Comparison of ENCODE assay signal across 27 cellular contexts in genomic region chr1:6512245-6512907, GRCh38. TPM values are rescaled to one million over a fixed set of nuclear protein-coding genes. Genes with fewer than 3 reads are reported as not detected.
DNase-seq lines count a peak whose midpoint lies in the region; ATAC-seq, FAIRE-seq and TF ChIP-seq lines count a peak whose summit lies in the region.
"Had no signal": no experiment of that assay in that cellular context is flagged by ENCODE, and none has a peak within 500 bp of the region (broad histone marks: within the 10 kb centered on the region; RNA-seq: fewer than 3 reads in every experiment).

No MANE protein-coding gene starts in this region.

- peak overlapping the region; percentile 7 for H3K18ac ChIP-seq in trophoblast cell (ENCODE audit: low read length)

- no peak for FAIRE-seq in kidney (lab: Jason Lieb, UNC)
- FAIRE-seq: bronchial epithelial cell, endothelial cell of umbilical vein, GM12878, small intestine had no signal

- H3K9ac ChIP-seq in SK-N-SH (no peak overlapping the region), kidney (ENCODE audit: low read length in 2 of 2) (no peak overlapping the region), trophoblast cell (ENCODE audit: low read length) (no peak overlapping the region)

- H3F3A ChIP-seq in SK-N-SH (replicated peaks; ENCODE audit: insufficient read depth) = peaks cover 5% of the 10 kb centered on the region

- TF ChIP-seq RAD21 in SK-N-SH (IDR thresholded peaks at IDR 0.05; ENCODE audit: low read length) = no peak

- H4K12ac ChIP-seq in trophoblast cell (ENCODE audit: low read depth, low read length) = peak overlapping the region; percentile 54

- no peaks in the 10 kb centered on the region for H3K36me3 ChIP-seq in SK-N-SH (replicated peaks in 1 of 2; ENCODE audit: control insufficient read depth in 1 of 2, insufficient read depth in 2 of 2, low read length in 1 of 2)
- no peaks in the 10 kb centered on the region for H3K36me3 ChIP-seq in kidney (ENCODE audit: control insufficient read depth in 1 of 2, insufficient read depth in 2 of 2, low read length in 2 of 2)
- H3K36me3 ChIP-seq in trophoblast cell (ENCODE audit: control insufficient read depth in 1 of 2, insufficient read depth in 2 of 2, low read length in 2 of 2) = no peaks in the 10 kb centered on the region
- H3K36me3 ChIP-seq: BLaER1 treated with 17β-estradiol and CSF1 and Interleukin-3, amounts not matched to agents 10 nM and 100 nM; gastrocnemius medialis; lower lobe of right lung had no signal

- no peaks in the 10 kb centered on the region for H3K9me3 ChIP-seq in SK-N-SH
- H3K9me3 ChIP-seq in kidney (ENCODE audit: control insufficient read depth in 1 of 2, low read length in 2 of 2) = no peaks in the 10 kb centered on the region
- no peaks in the 10 kb centered on the region for H3K9me3 ChIP-seq in trophoblast cell (ENCODE audit: insufficient read depth, low read depth, low read length)
- H3K9me3 ChIP-seq: BLaER1 treated with 17β-estradiol and CSF1 and Interleukin-3, amounts not matched to agents 10 nM and 100 nM; gastrocnemius medialis; lower lobe of right lung had no signal

- H3K79me1 ChIP-seq in trophoblast cell (ENCODE audit: low read length) = peaks cover 30% of the 10 kb centered on the region

- H3K9me2 ChIP-seq in SK-N-SH = no peaks in the 10 kb centered on the region

- TF ChIP-seq CTCF in SK-N-SH (IDR thresholded peaks at IDR 0.05) (no peak), kidney (IDR thresholded peaks at IDR 0.05; ENCODE audit: borderline replicate concordance, extremely low read depth, insufficient read depth) (no peak)

- H3K4me1 ChIP-seq in SK-N-SH (ENCODE audit: control insufficient read depth in 1 of 2, insufficient read depth in 2 of 2, low read depth in 1 of 2, low read length in 1 of 2) (peaks cover 0 to 70% of the 10 kb centered on the region in 2 experiments; a peak in 2 of 4 replicates), kidney (ENCODE audit: control insufficient read depth in 1 of 2, insufficient read depth in 1 of 2, low read depth in 1 of 2, low read length in 2 of 2) (no peaks in the 10 kb centered on the region), trophoblast cell (ENCODE audit: control insufficient read depth in 1 of 2, insufficient read depth in 2 of 2, low read length in 2 of 2) (peaks cover 34 to 40% of the 10 kb centered on the region in 2 experiments)
- H3K4me1 ChIP-seq: lower lobe of right lung had no signal

- H4K91ac ChIP-seq in trophoblast cell (ENCODE audit: low read depth, low read length) = peak overlapping the region; percentile 83

- TF ChIP-seq EP300 in SK-N-SH (IDR thresholded peaks at IDR 0.05; ENCODE audit: borderline replicate concordance in 1 of 2, low read depth in 1 of 2, low read length in 1 of 2) = no peak

- peak overlapping the region; percentile 100 for H2BK12ac ChIP-seq in trophoblast cell (ENCODE audit: low read length)

- H3K27me3 ChIP-seq in SK-N-SH (ENCODE audit: insufficient read depth) (no peaks in the 10 kb centered on the region), trophoblast cell (ENCODE audit: insufficient read depth, low read length) (no peaks in the 10 kb centered on the region)
- H3K27me3 ChIP-seq: gastrocnemius medialis had no signal

- H3K4me3 ChIP-seq in SK-N-SH (ENCODE audit: low read depth in 2 of 2, low read length in 1 of 2) (no peak overlapping the region), kidney (ENCODE audit: low read length in 2 of 2) (no peak overlapping the region), trophoblast cell (ENCODE audit: low read depth, low read length) (no peak overlapping the region)
- H3K4me3 ChIP-seq: BLaER1 treated with 17β-estradiol and CSF1 and Interleukin-3, amounts not matched to agents 10 nM and 100 nM; gastrocnemius medialis; GM12878; lower lobe of right lung had no signal

- peak overlapping the region in 1 of 2 experiments; percentile 93; a peak in 2 of 4 replicates for H3K27ac ChIP-seq in SK-N-SH (ENCODE audit: low read depth in 2 of 2, low read length in 1 of 2)
- H3K27ac ChIP-seq in kidney (ENCODE audit: low read depth in 2 of 2, low read length in 2 of 2) = no peak overlapping the region
- H3K27ac ChIP-seq in trophoblast cell (ENCODE audit: low read depth, low read length) = peak overlapping the region; percentile 98
- H3K27ac ChIP-seq: 22Rv1, lower lobe of right lung had no signal

- H3K4ac ChIP-seq in trophoblast cell (ENCODE audit: low read depth, low read length) = peak overlapping the region; percentile 23

- H3K23ac ChIP-seq in trophoblast cell (ENCODE audit: low read length) = no peak overlapping the region

- intact Hi-C loops in kidney (cut with DNase I) = no loop called here

- peak overlapping the region; percentile 78 for H2BK5ac ChIP-seq in trophoblast cell (ENCODE audit: low read depth, low read length, poor library complexity)

- H3K14ac ChIP-seq in trophoblast cell (ENCODE audit: low read length) = peak overlapping the region; percentile 45

- peak overlapping the region; percentile 40 for H2AK5ac ChIP-seq in trophoblast cell (ENCODE audit: low read length)

- peak overlapping the region; percentile 18 for H4K8ac ChIP-seq in trophoblast cell (ENCODE audit: low read depth, low read length)

- peak overlapping the region; percentile 65 for H2BK120ac ChIP-seq in trophoblast cell (ENCODE audit: insufficient read depth, low read length, poor library complexity)

- H2AFZ ChIP-seq in SK-N-SH (ENCODE audit: low read depth) (no peak overlapping the region), trophoblast cell (ENCODE audit: insufficient read depth, low read length, poor library complexity) (peak overlapping the region; percentile 14)

- 0 out of 3 replicates have a peak, but pooled peaks have one; percentile 8 for ATAC-seq in SK-N-SH treated with all-trans-retinoic acid at 6 μM for 48 hours
- ATAC-seq: activated CD4-positive, alpha-beta T cell treated with anti-CD3 and anti-CD28 coated beads for 36 hours; activated CD8-positive, alpha-beta T cell treated with anti-CD3 and anti-CD28 coated beads, Interleukin-2, amount 10 ng/mL, durations not matched to agents 7 days and 5 days; activated T-helper 17 cell treated with anti-CD3 and anti-CD28 coated beads, Interleukin-2, amount 50 U/mL, for 72 hours; gastrocnemius medialis; natural killer cell treated with Interleukin-12 subunit alpha and Interleukin-12 subunit beta and Interleukin-15 and Interleukin-18, amount 100 ng/mL, for 72 hours had no signal

- CTCF ChIA-PET in SK-N-SH (lab: Yijun Ruan, JAX) = interaction anchor here (1.8 to 17.4 kb wide), 6 partner anchors 9 to 42 kb away, joined by 6 to 211 read pairs (median 10); partner anchors contain the start of genes NOL9, PLEKHG5 and TAS1R1

- 92% methylated on average over 5 of the region's 19 CpGs for WGBS in SK-N-SH (ENCODE audit: low lambda C conversion rate)
- no CpG with 5 or more reads among the region's 19 CpGs for WGBS in trophoblast cell (ENCODE audit: extremely low coverage, insufficient coverage, insufficient read length)

- POLR2A ChIA-PET in SK-N-SH (lab: Yijun Ruan, JAX) = interaction anchor here (1.1 to 1.6 kb wide), 2 partner anchors 17 to 21 kb away, joined by 3 to 6 read pairs; no protein-coding TSS in a partner anchor

- no peak overlapping the region for H3K4me2 ChIP-seq in SK-N-SH
- no peak overlapping the region for H3K4me2 ChIP-seq in trophoblast cell (ENCODE audit: low read length)

- no peaks in the 10 kb centered on the region for H4K20me1 ChIP-seq in SK-N-SH (ENCODE audit: insufficient read depth)

- DNase-seq in SK-N-SH = no peak
- peak; percentile 48 for DNase-seq in kidney
- DNase-seq in trophoblast cell = no peak
- no peak for DNase-seq in midbrain (lab: John Stamatoyannopoulos, UW)
- no peak for DNase-seq in foreskin melanocyte
- DNase-seq: activated CD4-positive, alpha-beta T cell treated with anti-CD3 and anti-CD28 coated beads for 36 hours; activated CD8-positive, alpha-beta T cell treated with anti-CD3 and anti-CD28 coated beads, Interleukin-2, amount 10 ng/mL, durations not matched to agents 7 days and 5 days; anterior cingulate cortex; gastrocnemius medialis; lower lobe of right lung; NCI-H1694; NCI-H446; NCI-H748 treated with DMSO at 0.1 percent for 48 hours; small intestine; stimulated activated CD4-positive, alpha-beta T cell treated with anti-CD3 and anti-CD28 coated beads, Interleukin-1b, Interleukin-23, amount 100 ng/mL, for 48 hours; stimulated activated naive CD4-positive, alpha-beta T cell treated with Interleukin-2 at 50 U/mL for 16 hours; T-helper 9 cell had no signal

- H3K79me2 ChIP-seq in SK-N-SH (ENCODE audit: insufficient read depth) (no peaks in the 10 kb centered on the region), trophoblast cell (ENCODE audit: control insufficient read depth, insufficient read depth, low read length, poor library complexity) (peaks cover 7% of the 10 kb centered on the region)

TF ChIP-seq in SK-N-SH, 30 proteins besides CTCF, POLR2A, EP300 and RAD21 (continues in another document):
- TF ChIP-seq MAX (IDR thresholded peaks at IDR 0.05; ENCODE audit: low read depth) (no peak), TCF12 (IDR thresholded peaks at IDR 0.05) (no peak), EZH2phosphoT487 (IDR thresholded peaks at IDR 0.05; ENCODE audit: borderline replicate concordance, low read depth) (no peak), GATA2 (CRISPR knock-in tag; IDR thresholded peaks at IDR 0.05) (no peak)

RNA-seq across cellular contexts. Expression of gene PLEKHG5, which starts 20.9 kb away (rescaled TPM):
- 14.7 and 14.9 TPM in 2 replicates for polyA plus RNA-seq in SK-N-SH (2012; rRNA removed)
- polyA plus RNA-seq in SK-N-SH (2012; cell fraction: cytosol; rRNA removed) = 3.4 and 5.7 TPM in 2 replicates
- polyA plus RNA-seq in SK-N-SH (2012; cell fraction: nucleus; rRNA removed) = 86.5 and 98.6 TPM in 2 replicates
- total RNA-seq in kidney = 14.0 TPM
- 4.4 TPM for polyA plus RNA-seq in kidney (ENCODE audit: insufficient read depth, low read depth, low replicate concordance)
- polyA plus RNA-seq in trophoblast cell (2013) = 31.1 and 31.3 TPM in 2 replicates

RNA-seq across cellular contexts. Expression of gene NOL9, which starts 41.9 kb away (rescaled TPM):
- polyA plus RNA-seq in SK-N-SH (2012; rRNA removed) (7.1 and 7.9 TPM in 2 replicates), kidney (ENCODE audit: insufficient read depth, low read depth, low replicate concordance) (4.3 TPM)
- polyA plus RNA-seq in SK-N-SH (2012; cell fraction: cytosol; rRNA removed) = 7.0 and 7.7 TPM in 2 replicates
- 12.4 and 18.8 TPM in 2 replicates for polyA plus RNA-seq in SK-N-SH (2012; cell fraction: nucleus; rRNA removed)
- 28.7 TPM for total RNA-seq in kidney
- polyA plus RNA-seq in trophoblast cell (2013) = 12.2 and 12.5 TPM in 2 replicates

RNA-seq across cellular contexts. Expression of gene TAS1R1, which starts 42.7 kb away (rescaled TPM):
- polyA plus RNA-seq in SK-N-SH (2012; rRNA removed) (not detected in 2 replicates), kidney (ENCODE audit: insufficient read depth, low read depth, low replicate concordance) (not detected)
- polyA plus RNA-seq in SK-N-SH (2012; cell fraction: cytosol; rRNA removed) = 0.03 TPM in 1 of 2 replicates, not detected in the other
- polyA plus RNA-seq in SK-N-SH (2012; cell fraction: nucleus; rRNA removed) = 0.05 TPM in 2 replicates
- total RNA-seq in kidney = not detected
- polyA plus RNA-seq in trophoblast cell (2013) = not detected in 2 replicates
- total RNA-seq: activated CD8-positive, alpha-beta T cell treated with anti-CD3 and anti-CD28 coated beads, Interleukin-2, amount 10 ng/mL, durations not matched to agents 7 days and 5 days; activated T-helper 17 cell treated with anti-CD3 and anti-CD28 coated beads, Interleukin-2, amount 50 U/mL, for 72 hours; bronchial epithelial cell; endothelial cell of umbilical vein; gastrocnemius medialis; GM12878; natural killer cell treated with Interleukin-12 subunit alpha and Interleukin-12 subunit beta and Interleukin-15 and Interleukin-18, amount 100 ng/mL, for 72 hours; temporal lobe; ureter had no signal
- polyA plus RNA-seq: endothelial cell of umbilical vein had no signal

RNA-seq across cellular contexts. Expression of gene TNFRSF25, which starts 46.4 kb away (rescaled TPM):
- polyA plus RNA-seq in SK-N-SH (2012; rRNA removed) (20.8 TPM in 2 replicates), kidney (ENCODE audit: insufficient read depth, low read depth, low replicate concordance) (7.6 TPM)
- 2.6 and 5.2 TPM in 2 replicates for polyA plus RNA-seq in SK-N-SH (2012; cell fraction: cytosol; rRNA removed)
- 170 and 223 TPM in 2 replicates for polyA plus RNA-seq in SK-N-SH (2012; cell fraction: nucleus; rRNA removed)
- total RNA-seq in kidney = 13.8 TPM
- 22.6 and 23.0 TPM in 2 replicates for polyA plus RNA-seq in trophoblast cell (2013)
